Comparison of ENCODE assay signal across 32 cellular contexts in genomic region chr5:169178269-169178668, GRCh38.
"Had no signal": no experiment of that assay in that cellular context is flagged by ENCODE, and none has a peak within 500 bp of the region (broad histone marks: within the 10 kb centered on the region; RNA-seq: fewer than 3 reads in every experiment).

No MANE protein-coding gene starts in this region.

- H3K27me3 ChIP-seq: adrenal gland, body of pancreas, brain microvascular endothelial cell, breast epithelium had no signal

- H3K9me3 ChIP-seq: adrenal gland, body of pancreas, breast epithelium had no signal

- ATAC-seq: activated CD8-positive, alpha-beta T cell treated with anti-CD3 and anti-CD28 coated beads for 36 hours; activated naive CD4-positive, alpha-beta T cell treated with anti-CD3 and anti-CD28 coated beads, Interleukin-2, amount 50 U/mL, for 72 hours; activated T-cell treated with anti-CD3 and anti-CD28 coated beads, Interleukin-2, amount 50 U/mL, for 4 hours; activated T-cell treated with anti-CD3 and anti-CD28 coated beads, Interleukin-2, amount 50 U/mL, for 72 hours; activated T-helper 17 cell treated with anti-CD3 and anti-CD28 coated beads, Interleukin-2, amount 50 U/mL, for 72 hours; body of pancreas had no signal

- H3K4me1 ChIP-seq: adrenal gland, body of pancreas, breast epithelium had no signal

- DNase-seq: activated B cell treated with CpG ODN at 0.5 μM for 24 hours; activated CD4-positive, alpha-beta memory T cell treated with anti-CD3 and anti-CD28 coated beads for 36 hours; activated CD4-positive, alpha-beta T cell treated with anti-CD3 and anti-CD28 coated beads for 4 hours; activated CD4-positive, alpha-beta T cell treated with anti-CD3 and anti-CD28 coated beads, Interleukin-2, amount 10 ng/mL, durations not matched to agents 24 days and 14 days; activated CD4-positive, alpha-beta T cell treated with anti-CD3 and anti-CD28 coated beads, Interleukin-2, amount 50 U/mL, for 1 hour; activated CD4-positive, alpha-beta T cell treated with anti-CD3 and anti-CD28 coated beads, Interleukin-2, amount 50 U/mL, for 4 hours; activated CD4-positive, CD25-positive, alpha-beta regulatory T cell treated with anti-CD3 and anti-CD28 coated beads, Interleukin-2, amount 50 U/mL, for 72 hours; activated CD8-positive, alpha-beta memory T cell treated with anti-CD3 and anti-CD28 coated beads, Interleukin-2, amount 50 U/mL, for 4 hours; activated CD8-positive, alpha-beta T cell treated with anti-CD3 and anti-CD28 coated beads for 36 hours; activated effector memory CD4-positive, alpha-beta T cell treated with anti-CD3 and anti-CD28 coated beads, Interleukin-2, amount 50 U/mL, for 16 hours; activated gamma-delta T cell treated with Interleukin-2 at 50 U/mL for 16 hours; activated naive CD4-positive, alpha-beta T cell; activated naive CD4-positive, alpha-beta T cell treated with anti-CD3 and anti-CD28 coated beads for 36 hours; activated naive CD4-positive, alpha-beta T cell treated with anti-CD3 and anti-CD28 coated beads, Interleukin-2, amount 50 U/mL, for 16 hours; activated naive CD8-positive, alpha-beta T cell treated with anti-CD3 and anti-CD28 coated beads for 36 hours; activated T-cell treated with anti-CD3 and anti-CD28 coated beads for 4 hours; activated T-cell treated with anti-CD3 and anti-CD28 coated beads, Interleukin-2, amount 50 U/mL, for 1 hour; activated T-cell treated with anti-CD3 and anti-CD28 coated beads, Interleukin-2, amount 50 U/mL, for 4 hours; activated T-cell treated with anti-CD3 and anti-CD28 coated beads, Interleukin-2, amount 50 U/mL, for 72 hours; adrenal gland; amniotic stem cell; aorta; body of pancreas; brain microvascular endothelial cell; SW 1271; T-helper 1 cell; T-helper 2 cell; T-helper 9 cell had no signal

- H3K27ac ChIP-seq: adrenal gland, body of pancreas, brain microvascular endothelial cell, breast epithelium, VCaP had no signal

- H3K36me3 ChIP-seq: adrenal gland, brain microvascular endothelial cell, breast epithelium had no signal

- H3K4me3 ChIP-seq: adrenal gland, body of pancreas, breast epithelium had no signal
